ENCODE assay signal across 23 cellular contexts in genomic region chr4:161920304-161921052, GRCh38.
DNase-seq lines count a peak whose midpoint lies in the region; ATAC-seq, FAIRE-seq and TF ChIP-seq lines count a peak whose summit lies in the region.
"Had no signal": no experiment of that assay in that cellular context is flagged by ENCODE, and none has a peak within 500 bp of the region (broad histone marks: within the 10 kb centered on the region; RNA-seq: fewer than 3 reads in every experiment).

No MANE protein-coding gene starts in this region.

- no peaks in the 10 kb centered on the region for H3K79me1 ChIP-seq in neuronal stem cell (ENCODE audit: low read depth, low read length)

- H3K4ac ChIP-seq in neuronal stem cell (ENCODE audit: low read length): no peak overlapping the region

- no peaks in the 10 kb centered on the region for H3K79me2 ChIP-seq in GM12878 (ENCODE audit: control insufficient read depth, insufficient read depth, low read length)

- TF ChIP-seq POLR2A in GM12878 (IDR thresholded peaks at IDR 0.05; ENCODE audit: low read depth, low read length) (no peak), GM18505 (IDR thresholded peaks at IDR 0.05; ENCODE audit: borderline replicate concordance, extremely low read depth, insufficient read depth, insufficient read length) (no peak)

- no peak overlapping the region for H3K27ac ChIP-seq in GM12878 (ENCODE audit: control insufficient read depth, insufficient read depth)
- H3K27ac ChIP-seq in neuronal stem cell (replicated peaks; ENCODE audit: low read length): no peak overlapping the region
- H3K27ac ChIP-seq: SJSA1 had no signal

- no peak overlapping the region for H2BK120ac ChIP-seq in neuronal stem cell (ENCODE audit: low read depth, low read length)

- in situ Hi-C loops in GM12878 (cut with MboI): no loop called here

- H3K4me1 ChIP-seq in GM12878 (ENCODE audit: control insufficient read depth, insufficient read depth, low read length) (no peaks in the 10 kb centered on the region), neuronal stem cell (ENCODE audit: control insufficient read depth in 2 of 2, insufficient read depth in 1 of 2, low read depth in 1 of 2, low read length in 2 of 2) (peaks cover 0 to 3% of the 10 kb centered on the region in 2 donors)
- H3K4me1 ChIP-seq: SJSA1 had no signal

- no TSS peak for BruUV-seq in GM12878 (replicated peaks; lab: Mats Ljungman, UMichigan)

- H3K4me3 ChIP-seq in GM12878 (no peak overlapping the region), neuronal stem cell (ENCODE audit: low read length in 2 of 2) (no peak overlapping the region)
- H3K4me3 ChIP-seq: SJSA1 had no signal

- TF ChIP-seq RAD21 in GM12878 (IDR thresholded peaks at IDR 0.05; ENCODE audit: insufficient read depth, low read depth, low read length): no peak

- SMC1A ChIA-PET in GM12878 (lab: Charles Lee; ENCODE audit: uncharacterized antibody, unreplicated experiment): interaction anchor here (0.8 to 1.9 kb wide), 6 partner anchors 9 to 44 kb away, joined by 3 to 7 read pairs (median 4); no protein-coding TSS in a partner anchor

- no peaks in the 10 kb centered on the region for H4K20me1 ChIP-seq in GM12878 (ENCODE audit: control insufficient read depth, insufficient read depth)

- POLR2A ChIA-PET in GM12878 (lab: Charles Lee): no interaction called here

- TF ChIP-seq EP300 in GM12878 (IDR thresholded peaks at IDR 0.05; ENCODE audit: borderline replicate concordance in 1 of 2, control insufficient read depth in 1 of 2, low read depth in 2 of 2, low read length in 2 of 2): no peak

- no peak overlapping the region for H3K9ac ChIP-seq in GM12878 (ENCODE audit: control insufficient read depth, insufficient read depth, low read length)
- H3K9ac ChIP-seq in neuronal stem cell (ENCODE audit: low read depth, low read length, poor library complexity): no peak overlapping the region

- no peak overlapping the region for H4K8ac ChIP-seq in neuronal stem cell (ENCODE audit: low read depth, low read length)

- CTCF ChIA-PET in GM12878 (lab: Yijun Ruan, JAX): interaction anchor here (1.0 kb wide), 1 partner anchor 9 kb away, joined by 3 read pairs; no protein-coding TSS in a partner anchor

- no peaks in the 10 kb centered on the region for H3K36me3 ChIP-seq in GM12878 (ENCODE audit: control insufficient read depth in 2 of 2, insufficient read depth in 2 of 2, low read length in 1 of 2)
- no peaks in the 10 kb centered on the region for H3K36me3 ChIP-seq in neuronal stem cell (replicated peaks in 1 of 2; ENCODE audit: control insufficient read depth in 2 of 2, insufficient read depth in 2 of 2, low read length in 2 of 2)
- H3K36me3 ChIP-seq: SJSA1 had no signal

- TF ChIP-seq CTCF in GM12878 (IDR thresholded peaks at IDR 0.05 in 2 of 3, conservative IDR thresholded peaks at IDR 0.05 in 1 of 3; ENCODE audit: control insufficient read depth in 2 of 3, extremely low read depth in 1 of 3, insufficient read depth in 1 of 3, low read depth in 3 of 3, low read length in 3 of 3): no peak

- intact Hi-C loops in GM12878 (cut with micrococcal nuclease; ENCODE audit: unreplicated experiment): no loop called here

- no peak overlapping the region for H4K91ac ChIP-seq in neuronal stem cell (ENCODE audit: low read depth, low read length, poor library complexity)

- no peak overlapping the region for H2AK5ac ChIP-seq in neuronal stem cell (ENCODE audit: low read depth, low read length)

- no peak overlapping the region for H2BK15ac ChIP-seq in neuronal stem cell (ENCODE audit: low read length)

- no peak overlapping the region for H3K18ac ChIP-seq in neuronal stem cell (ENCODE audit: low read length)

- RAD21 ChIA-PET in GM12878 (lab: Charles Lee; ENCODE audit: unreplicated experiment): interaction anchor here (1.5 kb wide), 1 partner anchor 10 kb away, joined by 5 read pairs; no protein-coding TSS in a partner anchor

- H3K23ac ChIP-seq in neuronal stem cell (ENCODE audit: low read depth, low read length, poor library complexity): no peak overlapping the region

- no peak overlapping the region for H2BK5ac ChIP-seq in neuronal stem cell (ENCODE audit: low read length)

- H3K9me3 ChIP-seq in GM12878 (replicated peaks; ENCODE audit: control insufficient read depth, insufficient read depth, low read length): no peaks in the 10 kb centered on the region
- no peaks in the 10 kb centered on the region for H3K9me3 ChIP-seq in neuronal stem cell (replicated peaks in 1 of 2; ENCODE audit: control insufficient read depth in 2 of 2, insufficient read depth in 1 of 2, low read depth in 1 of 2, low read length in 2 of 2)
- H3K9me3 ChIP-seq: SJSA1 had no signal

- no peak overlapping the region for H2BK12ac ChIP-seq in neuronal stem cell (ENCODE audit: low read length)

- H2AFZ ChIP-seq in GM12878 (ENCODE audit: control insufficient read depth, low read depth, low read length) (no peak overlapping the region), neuronal stem cell (ENCODE audit: low read length) (peak overlapping the region; percentile 64)

- H3K27me3 ChIP-seq in GM12878 (replicated peaks in 1 of 2; ENCODE audit: control insufficient read depth in 2 of 2, insufficient read depth in 2 of 2, low read length in 1 of 2) (no peaks in the 10 kb centered on the region), neuronal stem cell (ENCODE audit: control insufficient read depth in 3 of 3, insufficient read depth in 3 of 3, low read depth in 1 of 3, low read length in 3 of 3) (no peaks in the 10 kb centered on the region)
- H3K27me3 ChIP-seq: SJSA1 had no signal

- no peak overlapping the region for H3K14ac ChIP-seq in neuronal stem cell (ENCODE audit: low read length)

- FAIRE-seq in GM12878 (lab: Jason Lieb, UNC): no peak
- FAIRE-seq: GM12892, GM18507 had no signal

- ATAC-seq in GM18517 (IDR thresholded peaks at IDR 0.05; ENCODE audit: unreplicated experiment) (peak; percentile 10), GM12878 (peak; percentile 64), HG03565 (IDR thresholded peaks at IDR 0.05; ENCODE audit: unreplicated experiment) (no peak), GM18505 (IDR thresholded peaks at IDR 0.05; ENCODE audit: unreplicated experiment) (no peak)
- ATAC-seq: CD8-positive, alpha-beta T cell had no signal

- peak; percentile 50 for DNase-seq in DMS53 (lab: John Stamatoyannopoulos, UW)
- no peak for DNase-seq in DMS53 treated with DMSO at 0.1 percent for 48 hours (lab: John Stamatoyannopoulos, UW; ENCODE audit: unreplicated experiment)
- no peak for DNase-seq in GM12878 (ENCODE audit: low read depth, low spot score)
- DNase-seq in neuronal stem cell (ENCODE audit: low spot score): no peak
- DNase-seq in activated CD4-positive, alpha-beta T cell treated with anti-CD3 and anti-CD28 coated beads for 48 hours: no peak
- DNase-seq: 8988T; AML-193; CD8-positive, alpha-beta T cell; DND-41; GOT3; HCEC 1CT; MV-4-11; NCI-H1417; NCI-H1694 treated with DMSO at 0.1 percent for 48 hours; NCI-H2081 treated with DMSO at 0.1 percent for 48 hours; NCI-H446 treated with DMSO at 0.1 percent for 48 hours; T-helper 1 cell had no signal

- WGBS in GM12878 (ENCODE audit: insufficient coverage, insufficient replicate concordance, low lambda C conversion rate, missing lambda C conversion rate): 0% methylated on average over 3 of the region's 3 CpGs
- no CpG with 5 or more reads among the region's 3 CpGs for WGBS in neuronal stem cell (ENCODE audit: extremely low coverage in 2 of 2, insufficient read length in 2 of 2, insufficient replicate concordance in 1 of 2), 2 donors

- H3K4me2 ChIP-seq in GM12878 (ENCODE audit: control insufficient read depth, insufficient read depth) (no peak overlapping the region), neuronal stem cell (ENCODE audit: insufficient read depth, low read length, poor library complexity, severe bottlenecking) (no peak overlapping the region)

TF ChIP-seq in GM12878, 131 proteins besides CTCF, POLR2A, EP300 and RAD21 (continues in another document):
- TF ChIP-seq MEF2A (IDR thresholded peaks at IDR 0.05; ENCODE audit: insufficient read depth, low read depth, low read length) (no peak), SMC3 (IDR thresholded peaks at IDR 0.05; ENCODE audit: borderline replicate concordance, low read length) (no peak), TCF3 (IDR thresholded peaks at IDR 0.05; ENCODE audit: borderline replicate concordance, insufficient read depth, low read depth, low read length) (no peak), NR2F1 (conservative IDR thresholded peaks at IDR 0.05) (no peak), EGR1 (IDR thresholded peaks at IDR 0.05; ENCODE audit: borderline replicate concordance in 1 of 2, low read depth in 2 of 2, low read length in 2 of 2) (no peak), NFXL1 (IDR thresholded peaks at IDR 0.05; ENCODE audit: borderline replicate concordance) (no peak), NRF1 (conservative IDR thresholded peaks at IDR 0.05; ENCODE audit: low read depth, low read length) (no peak), CREB1 (IDR thresholded peaks at IDR 0.05; ENCODE audit: low read depth) (no peak)
- TF ChIP-seq, protein P1, sequence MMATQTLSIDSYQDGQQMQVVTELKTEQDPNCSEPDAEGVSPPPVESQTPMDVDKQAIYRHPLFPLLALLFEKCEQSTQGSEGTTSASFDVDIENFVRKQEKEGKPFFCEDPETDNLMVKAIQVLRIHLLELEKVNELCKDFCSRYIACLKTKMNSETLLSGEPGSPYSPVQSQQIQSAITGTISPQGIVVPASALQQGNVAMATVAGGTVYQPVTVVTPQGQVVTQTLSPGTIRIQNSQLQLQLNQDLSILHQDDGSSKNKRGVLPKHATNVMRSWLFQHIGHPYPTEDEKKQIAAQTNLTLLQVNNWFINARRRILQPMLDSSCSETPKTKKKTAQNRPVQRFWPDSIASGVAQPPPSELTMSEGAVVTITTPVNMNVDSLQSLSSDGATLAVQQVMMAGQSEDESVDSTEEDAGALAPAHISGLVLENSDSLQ (IDR thresholded peaks at IDR 0.05): no peak

Comparison
In these comparisons a context has a peak if more than half of its experiments do, and no peak if none do; other contexts are left out.
1. ATAC-seq: peak in GM18517 (single experiment) and GM12878 (single experiment); none in HG03565 (single experiment) and GM18505 (single experiment).